In genomic region chr2:239852272-239852671, GRCh38 we compare ENCODE assay signal across 14 cellular contexts.
DNase-seq lines count a peak whose midpoint lies in the region; ATAC-seq and TF ChIP-seq lines count a peak whose summit lies in the region.
"Had no signal": no experiment of that assay in that cellular context is flagged by ENCODE, and none has a peak within 500 bp of the region (broad histone marks: within the 10 kb centered on the region; RNA-seq: fewer than 3 reads in every experiment).

No MANE protein-coding gene starts in this region.

- H3K27ac ChIP-seq in esophagus muscularis mucosa (replicated peaks in 1 of 4), result no peak overlapping the region
- H3K27ac ChIP-seq: BLaER1 treated with 17β-estradiol and CSF1 and Interleukin-3, amounts not matched to agents 10 nM and 100 nM; GM23248; HL-60 had no signal

- no peak overlapping the region for H3K4me3 ChIP-seq in esophagus muscularis mucosa
- H3K4me3 ChIP-seq: BLaER1 treated with 17β-estradiol and CSF1 and Interleukin-3, amounts not matched to agents 10 nM and 100 nM; GM23248 had no signal

- ATAC-seq in activated T-cell treated with anti-CD3 and anti-CD28 coated beads, Interleukin-2, amount 50 U/mL, for 4 hours, result no peak
- ATAC-seq in sciatic nerve, result no peak
- ATAC-seq in GM21717 (IDR thresholded peaks at IDR 0.05; ENCODE audit: unreplicated experiment), result no peak
- ATAC-seq: HCT116 had no signal

- no peak overlapping the region for H3K27ac Mint-ChIP-seq in activated T-cell treated with anti-CD3 and anti-CD28 coated beads, Interleukin-2, amount 50 U/mL, for 24 hours
- H3K27ac Mint-ChIP-seq: CD4-positive, CD25-positive, alpha-beta regulatory T cell had no signal

- intact Hi-C loops in esophagus muscularis mucosa (cut with DNase I) (no loop called here), sciatic nerve (cut with DNase I) (no loop called here)

- H3K36me3 Mint-ChIP-seq in activated T-cell treated with anti-CD3 and anti-CD28 coated beads, Interleukin-2, amount 50 U/mL, for 24 hours (ENCODE audit: low read depth), result no peaks in the 10 kb centered on the region
- no peaks in the 10 kb centered on the region for H3K36me3 Mint-ChIP-seq in activated T-cell treated with anti-CD3 and anti-CD28 coated beads, Interleukin-2, amount 50 U/mL, for 4 hours (ENCODE audit: insufficient read depth)
- H3K36me3 Mint-ChIP-seq: CD4-positive, CD25-positive, alpha-beta regulatory T cell had no signal

- TF ChIP-seq CTCF in esophagus muscularis mucosa (IDR thresholded peaks at IDR 0.05), result no peak

- no peaks in the 10 kb centered on the region for H3K4me1 ChIP-seq in esophagus muscularis mucosa

- H3K4me1 Mint-ChIP-seq in activated T-cell treated with anti-CD3 and anti-CD28 coated beads, Interleukin-2, amount 50 U/mL, for 24 hours (ENCODE audit: low read depth), result no peaks in the 10 kb centered on the region
- no peaks in the 10 kb centered on the region for H3K4me1 Mint-ChIP-seq in activated T-cell treated with anti-CD3 and anti-CD28 coated beads, Interleukin-2, amount 50 U/mL, for 4 hours (ENCODE audit: low read depth)
- H3K4me1 Mint-ChIP-seq: CD4-positive, CD25-positive, alpha-beta regulatory T cell had no signal

- H3K9me3 Mint-ChIP-seq in activated T-cell treated with anti-CD3 and anti-CD28 coated beads, Interleukin-2, amount 50 U/mL, for 24 hours, result peaks cover 10% of the 10 kb centered on the region
- peaks cover 11% of the 10 kb centered on the region for H3K9me3 Mint-ChIP-seq in activated T-cell treated with anti-CD3 and anti-CD28 coated beads, Interleukin-2, amount 50 U/mL, for 4 hours

- TF ChIP-seq POLR2A in esophagus muscularis mucosa (IDR thresholded peaks at IDR 0.05; ENCODE audit: low read depth) (no peak), erythroblast (IDR thresholded peaks at IDR 0.05; ENCODE audit: low read length) (no peak)

- peaks cover 53% of the 10 kb centered on the region for H3K27me3 Mint-ChIP-seq in activated T-cell treated with anti-CD3 and anti-CD28 coated beads, Interleukin-2, amount 50 U/mL, for 24 hours
- H3K27me3 Mint-ChIP-seq in activated T-cell treated with anti-CD3 and anti-CD28 coated beads, Interleukin-2, amount 50 U/mL, for 4 hours (ENCODE audit: low read depth), result peaks cover 24% of the 10 kb centered on the region

- TF ChIP-seq EP300 in esophagus muscularis mucosa (IDR thresholded peaks at IDR 0.05), result no peak

- H3K36me3 ChIP-seq in esophagus muscularis mucosa, result no peaks in the 10 kb centered on the region
- H3K36me3 ChIP-seq: BLaER1 treated with 17β-estradiol and CSF1 and Interleukin-3, amounts not matched to agents 10 nM and 100 nM had no signal

- DNase-seq in activated T-cell treated with anti-CD3 and anti-CD28 coated beads, Interleukin-2, amount 50 U/mL, for 24 hours, result peak; percentile 2
- no peak for DNase-seq in activated T-cell treated with anti-CD3 and anti-CD28 coated beads, Interleukin-2, amount 50 U/mL, for 4 hours
- DNase-seq in esophagus muscularis mucosa (ENCODE audit: extremely low spot score) (peak; percentile 64), sciatic nerve (ENCODE audit: low spot score) (peak; percentile 17), erythroblast (lab: John Stamatoyannopoulos, UW) (no peak)
- DNase-seq in stimulated activated CD4-positive, alpha-beta T cell treated with anti-CD3 and anti-CD28 coated beads, Interleukin-4, amount 100 ng/mL, for 24 hours, result no peak
- DNase-seq: ACHN; CD4-positive, CD25-positive, alpha-beta regulatory T cell; DMS53; GM23248 had no signal

- no peaks in the 10 kb centered on the region for H3K27me3 ChIP-seq in esophagus muscularis mucosa
- H3K27me3 ChIP-seq: BLaER1 treated with 17β-estradiol and CSF1 and Interleukin-3, amounts not matched to agents 10 nM and 100 nM had no signal

- no peak overlapping the region for H3K4me3 Mint-ChIP-seq in activated T-cell treated with anti-CD3 and anti-CD28 coated beads, Interleukin-2, amount 50 U/mL, for 24 hours
- H3K4me3 Mint-ChIP-seq in activated T-cell treated with anti-CD3 and anti-CD28 coated beads, Interleukin-2, amount 50 U/mL, for 4 hours, result no peak overlapping the region
- H3K4me3 Mint-ChIP-seq: CD4-positive, CD25-positive, alpha-beta regulatory T cell had no signal

- peaks cover 0 to 14% (median 13%) of the 10 kb centered on the region in 4 donors for H3K9me3 ChIP-seq in esophagus muscularis mucosa

- 97% methylated on average over 7 of the region's 7 CpGs for WGBS in esophagus muscularis mucosa

Comparison
In these comparisons a context has a peak if more than half of its experiments do, and no peak if none do; other contexts are left out.
1. DNase-seq: peak in activated T-cell treated with anti-CD3 and anti-CD28 coated beads, Interleukin-2, amount 50 U/mL, for 24 hours (single experiment), esophagus muscularis mucosa (single experiment) and sciatic nerve (single experiment); none in activated T-cell treated with anti-CD3 and anti-CD28 coated beads, Interleukin-2, amount 50 U/mL, for 4 hours (single experiment), stimulated activated CD4-positive, alpha-beta T cell treated with anti-CD3 and anti-CD28 coated beads, Interleukin-4, amount 100 ng/mL, for 24 hours (single experiment) and erythroblast (0 of 2).